In genomic region chr17:56593073-56593740, GRCh38 we compare ENCODE assay signal across 8 cellular contexts. TPM values are rescaled to one million over a fixed set of nuclear protein-coding genes. Genes with fewer than 3 reads are reported as not detected.
DNase-seq lines count a peak whose midpoint lies in the region; ATAC-seq, FAIRE-seq and TF ChIP-seq lines count a peak whose summit lies in the region.

Gene NOG (plus strand): TSS chr17:56593699. CDS start chr17:56594224, 525 bp downstream.

- no TSS peak for BruUV-seq in HepG2 (replicated peaks; lab: Mats Ljungman, UMichigan)

- H3K27me3 Mint-ChIP-seq in activated B cell treated with CpG ODN at 0.5 μM for 24 hours = peaks cover 49% of the 10 kb centered on the region

- peaks cover 36% of the 10 kb centered on the region for H3K4me1 Mint-ChIP-seq in activated B cell treated with CpG ODN at 0.5 μM for 24 hours

- CTCF ChIA-PET in activated B cell treated with CpG ODN at 0.5 μM for 24 hours (lab: Charles Lee) = interaction anchor here (1.0 to 3.9 kb wide), 3 partner anchors 123 to 187 kb away, joined by 3 to 26 read pairs (median 19); no protein-coding TSS in a partner anchor
- CTCF ChIA-PET in HepG2 (lab: Yijun Ruan, JAX; ENCODE audit: low intra/inter-chr PET ratio, low total read pairs) = interaction anchor here (1.1 to 3.6 kb wide), 4 partner anchors 86 to 187 kb away, joined by 3 to 31 read pairs (median 16); no protein-coding TSS in a partner anchor

- WGBS in HepG2 (ENCODE audit: low lambda C conversion rate) = 3% methylated on average over 55 of the region's 58 CpGs

- no peak within 1 kb of the TSS for H2AFZ ChIP-seq in HepG2 (ENCODE audit: low read length)

- H3K79me2 ChIP-seq in HepG2 (ENCODE audit: insufficient read depth, low read length) = no peaks in the 10 kb centered on the region

- no peaks in the 10 kb centered on the region for H3K9me3 Mint-ChIP-seq in activated B cell treated with CpG ODN at 0.5 μM for 24 hours

- no peaks in the 10 kb centered on the region for H3K9me3 ChIP-seq in HepG2 (ENCODE audit: low read length)

- POLR2A ChIA-PET in activated B cell treated with CpG ODN at 0.5 μM for 24 hours (lab: Charles Lee) (no interaction called here), HepG2 (lab: Yijun Ruan, JAX) (no interaction called here)

- H3K27ac Mint-ChIP-seq in activated B cell treated with CpG ODN at 0.5 μM for 24 hours = no peak within 1 kb of the TSS

- H4K20me1 ChIP-seq in HepG2 (ENCODE audit: insufficient read depth, low read length) = no peaks in the 10 kb centered on the region

- no peak for TF ChIP-seq POLR2A in HepG2 (IDR thresholded peaks at IDR 0.05; ENCODE audit: insufficient read depth in 1 of 2, low read depth in 2 of 2, low read length in 2 of 2)

- peaks cover 26 to 90% of the 10 kb centered on the region in 2 experiments for H3K27me3 ChIP-seq in HepG2 (ENCODE audit: control insufficient read depth in 1 of 2, insufficient read depth in 2 of 2, low read length in 2 of 2)

- peak within 1 kb of the TSS; percentile 38 to 67 (median 43); a peak in 4 of 6 replicates for H3K4me3 ChIP-seq in HepG2 (replicated peaks in 1 of 3; ENCODE audit: insufficient read depth in 1 of 3, low read depth in 2 of 3, low read length in 3 of 3)

- no peaks in the 10 kb centered on the region for H3K36me3 Mint-ChIP-seq in activated B cell treated with CpG ODN at 0.5 μM for 24 hours (ENCODE audit: low read depth)

- in situ Hi-C loops in HepG2 (cut with HindIII; ENCODE audit: extremely low pct_ligation_motif_present, low pct_unique_long_range_greater_than_20kb) = no loop called here

- no peaks in the 10 kb centered on the region for H3K36me3 ChIP-seq in HepG2 (replicated peaks in 1 of 2; ENCODE audit: control insufficient read depth in 1 of 2, insufficient read depth in 2 of 2, low read length in 2 of 2)

- ATAC-seq in activated B cell treated with CpG ODN at 0.5 μM for 24 hours (ENCODE audit: low read depth) (peak; percentile 29), HepG2 (peak; percentile 70), GM21528 (IDR thresholded peaks at IDR 0.05; ENCODE audit: low FRiP score, unreplicated experiment) (no peak)

- FAIRE-seq in HepG2 (lab: Jason Lieb, UNC) = no peak

- peak within 1 kb of the TSS; percentile 74 for H3K4me3 Mint-ChIP-seq in activated B cell treated with CpG ODN at 0.5 μM for 24 hours

- no peak for TF ChIP-seq RAD21 in HepG2 (CRISPR knock-in tag; IDR thresholded peaks at IDR 0.05)

- H3K27ac ChIP-seq in HepG2 (ENCODE audit: extremely low read length, insufficient read depth, low read length) = no peak within 1 kb of the TSS

- DNase-seq in GM03348 (ENCODE audit: low spot score) = peak; percentile 82
- DNase-seq in NCI-H1048 (lab: John Stamatoyannopoulos, UW) = peak; percentile 37
- DNase-seq in activated B cell treated with CpG ODN at 0.5 μM for 24 hours = peak; percentile 25
- DNase-seq in dermis blood vessel endothelial cell = peak; percentile 60
- no peak for DNase-seq in HepG2 (ENCODE audit: low spot score)
- DNase-seq in stimulated activated CD8-positive, alpha-beta memory T cell treated with anti-CD3 and anti-CD28 coated beads, Interleukin-4, amount 100 ng/mL, for 24 hours (ENCODE audit: low read depth) = peak; percentile 5
- DNase-seq in NCI-H187 treated with DMSO at 0.1 percent for 48 hours (lab: John Stamatoyannopoulos, UW) = no peak

- intact Hi-C loops in activated B cell treated with CpG ODN at 0.5 μM for 24 hours (cut with micrococcal nuclease) = loop anchor here (10.0 kb wide), 1 partner anchor 1068 kb away; no protein-coding TSS in a partner anchor
- intact Hi-C loops in HepG2 (cut with micrococcal nuclease; ENCODE audit: unreplicated experiment) = loop anchor here (1.0 kb wide), 1 partner anchor 86 kb away; no protein-coding TSS in a partner anchor

- peak within 1 kb of the TSS; percentile 73 for H3K4me2 ChIP-seq in HepG2 (ENCODE audit: low read depth, low read length)

- TF ChIP-seq EP300 in HepG2 (IDR thresholded peaks at IDR 0.05; ENCODE audit: low read depth in 2 of 2, low read length in 2 of 2) (no peak), HepG2 (CRISPR knock-in tag; IDR thresholded peaks at IDR 0.05; ENCODE audit: borderline replicate concordance) (no peak)

- no peak within 1 kb of the TSS for H3K9ac ChIP-seq in HepG2 (ENCODE audit: insufficient read depth, low read depth, low read length)

- peaks cover 14% of the 10 kb centered on the region; the same call in 1 of the 2 replicates for H3K4me1 ChIP-seq in HepG2 (ENCODE audit: insufficient read depth, low read length)

- no peak for TF ChIP-seq CTCF in activated B cell treated with CpG ODN at 0.5 μM for 24 hours (IDR thresholded peaks at IDR 0.05)
- no peak for TF ChIP-seq CTCF in HepG2 (CRISPR knock-in tag; IDR thresholded peaks at IDR 0.05)

TF ChIP-seq in HepG2, 621 proteins besides CTCF, POLR2A, EP300 and RAD21:
- TF ChIP-seq HNRNPK (IDR thresholded peaks at IDR 0.05; ENCODE audit: low read depth, low read length, poor library complexity, severe bottlenecking) = peak; percentile 44
- TF ChIP-seq NR2F1 (CRISPR knock-in tag; IDR thresholded peaks at IDR 0.05) = no peak
- TF ChIP-seq ZNF331 (CRISPR knock-in tag; IDR thresholded peaks at IDR 0.05) = no peak

RNA-seq across cellular contexts. Expression of gene NOG, which starts in this region (rescaled TPM):
- total RNA-seq in activated B cell treated with CpG ODN at 0.5 μM for 24 hours (not detected in 2 replicates), dermis blood vessel endothelial cell (0.23 and 1.2 TPM in 2 replicates), HepG2 (2016; rRNA removed; fragmentation: Illumina TruSeq; extraction: Trizol) (not detected in 2 replicates)
- not detected in 2 replicates for total RNA-seq in HepG2 (2016; cell fraction: cytosol; rRNA removed; fragmentation: Illumina TruSeq; extraction: Trizol; ENCODE audit: low read depth)
- not detected in 2 replicates for total RNA-seq in HepG2 (2016; cell fraction: insoluble cytoplasmic fraction; rRNA removed; fragmentation: Illumina TruSeq; extraction: Trizol)
- total RNA-seq in HepG2 (2016; cell fraction: membrane; rRNA removed; fragmentation: Illumina TruSeq; extraction: Trizol) = not detected in 2 replicates
- total RNA-seq in HepG2 (2016; cell fraction: nucleus; rRNA removed; fragmentation: Illumina TruSeq; extraction: Trizol) = not detected in 2 replicates
- polyA plus RNA-seq in HepG2 (2011; rRNA removed) = not detected in 2 replicates
- not detected in 2 replicates for polyA plus RNA-seq in HepG2 (2011; cell fraction: cytosol; rRNA removed)
- polyA plus RNA-seq in HepG2 (2011; cell fraction: nucleus; rRNA removed) = not detected in 2 replicates
- not detected in 2 replicates for polyA plus RNA-seq in HepG2 (2012)
- not detected in 2 replicates for polyA plus RNA-seq in HepG2 (2016; cell fraction: cytosol; fragmentation: Illumina TruSeq; extraction: Trizol; ENCODE audit: low read depth)
- polyA plus RNA-seq in HepG2 (2016; cell fraction: insoluble cytoplasmic fraction; fragmentation: Illumina TruSeq; extraction: Trizol; ENCODE audit: low read depth) = not detected in 2 replicates
- polyA plus RNA-seq in HepG2 (2016; cell fraction: membrane; fragmentation: Illumina TruSeq; extraction: Trizol; ENCODE audit: low read depth) = not detected in 2 replicates
- polyA plus RNA-seq in HepG2 (2016; cell fraction: nucleus; fragmentation: Illumina TruSeq; extraction: Trizol; ENCODE audit: insufficient read depth, low read depth) = not detected in 2 replicates
- polyA minus RNA-seq in HepG2 (2011; rRNA and poly(A)+ RNA removed; ENCODE audit: low replicate concordance) = 1.9 TPM in 1 of 2 replicates, not detected in the other
- not detected in 2 replicates for polyA minus RNA-seq in HepG2 (2011; cell fraction: cytosol; rRNA and poly(A)+ RNA removed)
- polyA minus RNA-seq in HepG2 (2011; cell fraction: nucleus; rRNA and poly(A)+ RNA removed) = not detected in 2 replicates

Comparison
In these comparisons a context has a peak if more than half of its experiments do, and no peak if none do; other contexts are left out.
1. Peak in DNase-seq and ATAC-seq in activated B cell treated with CpG ODN at 0.5 μM for 24 hours; RNA of the gene not detected or under 1 TPM.
2. DNase-seq: peak in GM03348 (single experiment), NCI-H1048 (single experiment), dermis blood vessel endothelial cell (single experiment) and stimulated activated CD8-positive, alpha-beta memory T cell treated with anti-CD3 and anti-CD28 coated beads, Interleukin-4, amount 100 ng/mL, for 24 hours (single experiment); none in HepG2 (single experiment) and NCI-H187 treated with DMSO at 0.1 percent for 48 hours (single experiment).